ENCODE assay signal across 8 cellular contexts in genomic region chr22:38505595-38506117, GRCh38. TPM values are rescaled to one million over a fixed set of nuclear protein-coding genes. Genes with fewer than 3 reads are reported as not detected.
DNase-seq lines count a peak whose midpoint lies in the region; ATAC-seq and TF ChIP-seq lines count a peak whose summit lies in the region.

No MANE protein-coding gene starts in this region.

- H3K27me3 Mint-ChIP-seq in activated naive CD8-positive, alpha-beta T cell treated with anti-CD3 and anti-CD28 coated beads, Interleukin-2, amount 10 ng/mL, durations not matched to agents 7 days and 5 days, result no peaks in the 10 kb centered on the region
- peaks cover 7% of the 10 kb centered on the region for H3K27me3 Mint-ChIP-seq in type B pancreatic cell

- peak overlapping the region; percentile 86 for H3K27ac ChIP-seq in OCI-LY3 (ENCODE audit: low read length)
- peak overlapping the region; percentile 100 for H3K27ac ChIP-seq in parathyroid adenoma

- POLR2A ChIA-PET in activated naive CD8-positive, alpha-beta T cell treated with anti-CD3 and anti-CD28 coated beads, Interleukin-2, amount 10 ng/mL, durations not matched to agents 7 days and 5 days (lab: Charles Lee), result no interaction called here

- H3K4me3 ChIP-seq in OCI-LY3 (ENCODE audit: low read length), result peak overlapping the region; percentile 97
- H3K4me3 ChIP-seq in parathyroid adenoma (ENCODE audit: low read depth, low read length), result peak overlapping the region; percentile 97

- H3K79me2 ChIP-seq in OCI-LY3 (ENCODE audit: low read length), result peaks cover 58% of the 10 kb centered on the region
- H3K79me2 ChIP-seq in parathyroid adenoma, result peaks cover 32% of the 10 kb centered on the region

- H3K27me3 ChIP-seq in OCI-LY3 (ENCODE audit: low read depth, low read length), result no peaks in the 10 kb centered on the region
- H3K27me3 ChIP-seq in parathyroid adenoma (ENCODE audit: control insufficient read depth, insufficient read depth, low read length), result no peaks in the 10 kb centered on the region

- H3K9ac ChIP-seq in OCI-LY3 (ENCODE audit: low read length) (peak overlapping the region; percentile 100), parathyroid adenoma (peak overlapping the region; percentile 100)

- no peaks in the 10 kb centered on the region for H3K9me3 Mint-ChIP-seq in activated naive CD8-positive, alpha-beta T cell treated with anti-CD3 and anti-CD28 coated beads, Interleukin-2, amount 10 ng/mL, durations not matched to agents 7 days and 5 days
- H3K9me3 Mint-ChIP-seq in type B pancreatic cell, result peaks cover 4% of the 10 kb centered on the region

- TF ChIP-seq CTCF in OCI-LY3 (IDR thresholded peaks at IDR 0.05; ENCODE audit: low read depth, low read length) (no peak), parathyroid adenoma (IDR thresholded peaks at IDR 0.05) (no peak), type B pancreatic cell (conservative IDR thresholded peaks at IDR 0.05) (no peak)

- H4K20me1 ChIP-seq in OCI-LY3 (ENCODE audit: insufficient read depth, low read length), result peaks cover 39% of the 10 kb centered on the region

- ATAC-seq in HG02970 (IDR thresholded peaks at IDR 0.05; ENCODE audit: low FRiP score, unreplicated experiment) (peak; percentile 33), Right ventricle myocardium superior (ENCODE audit: poor library complexity) (peak; percentile 87)
- ATAC-seq in activated naive CD8-positive, alpha-beta T cell treated with anti-CD3 and anti-CD28 coated beads, Interleukin-2, amount 10 ng/mL, durations not matched to agents 7 days and 5 days (ENCODE audit: low read depth), result peak; percentile 30

- H3K4me2 ChIP-seq in OCI-LY3 (ENCODE audit: low read length) (peak overlapping the region; percentile 86), parathyroid adenoma (ENCODE audit: low read length) (peak overlapping the region; percentile 88)

- H2AFZ ChIP-seq in OCI-LY3 (ENCODE audit: low read depth, low read length), result no peak overlapping the region
- H2AFZ ChIP-seq in parathyroid adenoma, result peak overlapping the region; percentile 93

- H3K4me1 ChIP-seq in OCI-LY3 (ENCODE audit: low read length) (peaks cover 26% of the 10 kb centered on the region), parathyroid adenoma (peaks cover 16% of the 10 kb centered on the region)

- DNase-seq in activated gamma-delta T cell treated with Interleukin-2 at 50 U/mL for 16 hours (peak; percentile 56), activated gamma-delta T cell (lab: John Stamatoyannopoulos, UW) (no peak), Right ventricle myocardium superior (peak; percentile 88), type B pancreatic cell (ENCODE audit: extremely low spot score, unreplicated experiment) (peak; percentile 76)
- DNase-seq in activated naive CD8-positive, alpha-beta T cell treated with anti-CD3 and anti-CD28 coated beads, Interleukin-2, amount 10 ng/mL, durations not matched to agents 7 days and 5 days, result no peak

- peaks cover 46% of the 10 kb centered on the region for H3K36me3 Mint-ChIP-seq in activated naive CD8-positive, alpha-beta T cell treated with anti-CD3 and anti-CD28 coated beads, Interleukin-2, amount 10 ng/mL, durations not matched to agents 7 days and 5 days
- H3K36me3 Mint-ChIP-seq in type B pancreatic cell, result peaks cover 48% of the 10 kb centered on the region

- H3K4me1 Mint-ChIP-seq in activated naive CD8-positive, alpha-beta T cell treated with anti-CD3 and anti-CD28 coated beads, Interleukin-2, amount 10 ng/mL, durations not matched to agents 7 days and 5 days, result peaks cover 40% of the 10 kb centered on the region
- peaks cover 34% of the 10 kb centered on the region for H3K4me1 Mint-ChIP-seq in type B pancreatic cell (ENCODE audit: unreplicated experiment)

- H3K4me3 Mint-ChIP-seq in activated naive CD8-positive, alpha-beta T cell treated with anti-CD3 and anti-CD28 coated beads, Interleukin-2, amount 10 ng/mL, durations not matched to agents 7 days and 5 days, result peak overlapping the region; percentile 98
- H3K4me3 Mint-ChIP-seq in type B pancreatic cell, result peak overlapping the region; percentile 99

- H3K27ac Mint-ChIP-seq in activated naive CD8-positive, alpha-beta T cell treated with anti-CD3 and anti-CD28 coated beads, Interleukin-2, amount 10 ng/mL, durations not matched to agents 7 days and 5 days, result peak overlapping the region; percentile 100
- H3K27ac Mint-ChIP-seq in type B pancreatic cell, result peak overlapping the region; percentile 100

- H3K36me3 ChIP-seq in OCI-LY3 (replicated peaks; ENCODE audit: low read depth, low read length) (peaks cover 44% of the 10 kb centered on the region), parathyroid adenoma (ENCODE audit: control insufficient read depth, insufficient read depth, low read length) (peaks cover 6% of the 10 kb centered on the region)

- H3K9me3 ChIP-seq in OCI-LY3 (ENCODE audit: insufficient read depth, low read length) (no peaks in the 10 kb centered on the region), parathyroid adenoma (ENCODE audit: control insufficient read depth, low read length) (no peaks in the 10 kb centered on the region)

- intact Hi-C loops in Right ventricle myocardium superior (cut with DNase I), result no loop called here

RNA-seq across cellular contexts. Expression of gene DDX17, which starts 0.5 kb away (rescaled TPM):
- total RNA-seq in activated naive CD8-positive, alpha-beta T cell treated with anti-CD3 and anti-CD28 coated beads, Interleukin-2, amount 10 ng/mL, durations not matched to agents 7 days and 5 days, result 100 to 1,000 TPM; 667 to 710 TPM
- total RNA-seq in Right ventricle myocardium superior (193 TPM), type B pancreatic cell (ENCODE audit: low replicate concordance) (377 and 531 TPM in 2 replicates)

RNA-seq across cellular contexts. Expression of gene KDELR3, which starts 37.8 kb away (rescaled TPM):
- total RNA-seq in activated naive CD8-positive, alpha-beta T cell treated with anti-CD3 and anti-CD28 coated beads, Interleukin-2, amount 10 ng/mL, durations not matched to agents 7 days and 5 days, result 1 to 10 TPM in 1 of 2 experiments, under 1 TPM in 1; 0.91 to 1.4 TPM
- total RNA-seq in Right ventricle myocardium superior (3.1 TPM), type B pancreatic cell (ENCODE audit: low replicate concordance) (10.6 and 24.2 TPM in 2 replicates)

RNA-seq across cellular contexts. Expression of gene KCNJ4, which starts 50.7 kb away (rescaled TPM):
- total RNA-seq in activated naive CD8-positive, alpha-beta T cell treated with anti-CD3 and anti-CD28 coated beads, Interleukin-2, amount 10 ng/mL, durations not matched to agents 7 days and 5 days, result not detected
- total RNA-seq in Right ventricle myocardium superior, result 16.6 TPM
- 1.3 and 2.0 TPM in 2 replicates for total RNA-seq in type B pancreatic cell (ENCODE audit: low replicate concordance)

Comparison
In these comparisons a context has a peak if more than half of its experiments do, and no peak if none do; other contexts are left out.
1. DNase-seq: peak in activated gamma-delta T cell treated with Interleukin-2 at 50 U/mL for 16 hours (single experiment), Right ventricle myocardium superior (single experiment) and type B pancreatic cell (single experiment); none in activated gamma-delta T cell (single experiment) and activated naive CD8-positive, alpha-beta T cell treated with anti-CD3 and anti-CD28 coated beads, Interleukin-2, amount 10 ng/mL, durations not matched to agents 7 days and 5 days (single experiment).
2. ATAC-seq: peak in every context shown above with its lines; median percentile 87 in Right ventricle myocardium superior; 33 in HG02970; 30 in activated naive CD8-positive, alpha-beta T cell treated with anti-CD3 and anti-CD28 coated beads, Interleukin-2, amount 10 ng/mL, durations not matched to agents 7 days and 5 days.